Comparison of ENCODE assay signal across 28 cellular contexts in the genomic region with DNA sequence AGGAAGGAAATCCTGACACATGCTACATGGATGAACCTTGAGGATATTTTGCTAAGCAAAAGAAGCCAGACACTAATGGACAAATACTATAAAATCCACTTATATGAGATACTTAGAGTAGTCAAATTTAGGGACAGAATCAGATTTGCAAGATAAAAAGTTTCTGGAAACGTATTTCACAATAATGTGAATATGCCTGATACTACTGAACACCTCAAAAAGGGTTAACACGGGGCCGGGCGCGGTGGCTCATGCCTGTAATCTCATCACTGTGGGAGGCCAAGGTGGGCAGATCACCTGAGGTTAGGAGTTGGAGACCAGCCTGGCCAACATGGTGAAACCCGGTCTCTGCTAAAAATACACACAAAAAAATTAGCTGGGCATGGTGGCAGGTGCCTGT. TPM values are rescaled to one million over a fixed set of nuclear protein-coding genes. Genes with fewer than 3 reads are reported as not detected.
DNase-seq lines count a peak whose midpoint lies in the region; ATAC-seq and TF ChIP-seq lines count a peak whose summit lies in the region.
"Had no signal": no experiment of that assay in that cellular context is flagged by ENCODE, and none has a peak within 500 bp of the region (broad histone marks: within the 10 kb centered on the region; RNA-seq: fewer than 3 reads in every experiment).

No MANE protein-coding gene starts in this region.

- peaks cover 12% of the 10 kb centered on the region for H3K36me3 Mint-ChIP-seq in T-helper 2 cell treated with Interferon-gamma antibody and Interleukin-4, amounts not matched to agents 5 μg/mL and 100 μg/mL, for 36 hours (ENCODE audit: low read depth)
- peaks cover 10% of the 10 kb centered on the region for H3K36me3 Mint-ChIP-seq in activated T-helper 2 cell treated with anti-CD3 and anti-CD28 coated beads, Interferon-gamma antibody, Interleukin-2, Interleukin-4, amounts not matched to agents 10 μg/mL and 5 μg/mL and 100 μg/mL, durations not matched to agents 14 hours and 24 hours and 36 hours (ENCODE audit: low read depth)
- H3K36me3 Mint-ChIP-seq in nephron (ENCODE audit: low read depth): no peaks in the 10 kb centered on the region

- H3K9me3 ChIP-seq in HEK293 (ENCODE audit: control insufficient read depth, insufficient read depth, low read depth, low read length): no peaks in the 10 kb centered on the region
- no peaks in the 10 kb centered on the region for H3K9me3 ChIP-seq in esophagus squamous epithelium
- H3K9me3 ChIP-seq in right cardiac atrium (ENCODE audit: control insufficient read depth, low read length): no peaks in the 10 kb centered on the region
- H3K9me3 ChIP-seq: heart left ventricle, MG63, ovary had no signal

- H3K27me3 Mint-ChIP-seq in T-helper 2 cell treated with Interferon-gamma antibody and Interleukin-4, amounts not matched to agents 5 μg/mL and 100 μg/mL, for 36 hours (ENCODE audit: low read depth): no peaks in the 10 kb centered on the region
- no peaks in the 10 kb centered on the region for H3K27me3 Mint-ChIP-seq in activated T-helper 2 cell treated with anti-CD3 and anti-CD28 coated beads, Interferon-gamma antibody, Interleukin-2, Interleukin-4, amounts not matched to agents 10 μg/mL and 5 μg/mL and 100 μg/mL, durations not matched to agents 14 hours and 24 hours and 36 hours (ENCODE audit: low read depth)
- peaks cover 15% of the 10 kb centered on the region for H3K27me3 Mint-ChIP-seq in nephron (ENCODE audit: low read depth)
- H3K27me3 Mint-ChIP-seq: central memory CD8-positive, alpha-beta T cell had no signal

- peak overlapping the region; percentile 30 for H3K4me3 Mint-ChIP-seq in T-helper 2 cell treated with Interferon-gamma antibody and Interleukin-4, amounts not matched to agents 5 μg/mL and 100 μg/mL, for 36 hours
- peak overlapping the region; percentile 17 for H3K4me3 Mint-ChIP-seq in activated T-helper 2 cell treated with anti-CD3 and anti-CD28 coated beads, Interferon-gamma antibody, Interleukin-2, Interleukin-4, amounts not matched to agents 10 μg/mL and 5 μg/mL and 100 μg/mL, durations not matched to agents 14 hours and 24 hours and 36 hours (ENCODE audit: low read depth)
- peak overlapping the region; percentile 61 to 78 (median 74) for H3K4me3 Mint-ChIP-seq in nephron

- CTCF ChIA-PET in HEK293 (lab: Yijun Ruan, JAX): interaction anchor here (0.7 to 1.2 kb wide), 3 partner anchors 14 to 201 kb away, joined by 4 to 5 read pairs (median 5); no protein-coding TSS in a partner anchor

- H3K4me3 ChIP-seq in HEK293 (ENCODE audit: low read depth, low read length) (no peak overlapping the region), esophagus squamous epithelium (no peak overlapping the region), right cardiac atrium (ENCODE audit: low read length) (no peak overlapping the region)
- H3K4me3 ChIP-seq: MG63, ovary, skin epidermis had no signal

- H3K27ac Mint-ChIP-seq in T-helper 2 cell treated with Interferon-gamma antibody and Interleukin-4, amounts not matched to agents 5 μg/mL and 100 μg/mL, for 36 hours: no peak overlapping the region
- no peak overlapping the region for H3K27ac Mint-ChIP-seq in activated T-helper 2 cell treated with anti-CD3 and anti-CD28 coated beads, Interferon-gamma antibody, Interleukin-2, Interleukin-4, amounts not matched to agents 10 μg/mL and 5 μg/mL and 100 μg/mL, durations not matched to agents 14 hours and 24 hours and 36 hours
- H3K27ac Mint-ChIP-seq in nephron: no peak overlapping the region

- intact Hi-C loops in activated T-helper 2 cell treated with anti-CD3 and anti-CD28 coated beads, Interferon-gamma antibody, Interleukin-2, Interleukin-4, amounts not matched to agents 10 μg/mL and 5 μg/mL and 100 μg/mL, durations not matched to agents 14 hours and 24 hours and 36 hours (cut with micrococcal nuclease): loop anchor here (5.0 kb wide), 4 partner anchors 326 to 569 kb away; a partner anchor contains a TSS
- intact Hi-C loops in esophagus squamous epithelium (cut with DNase I) (no loop called here), right cardiac atrium (cut with DNase I) (loop anchor here in 1 of 4 donors (5.0 kb wide), 1 partner anchor 86 kb away; a partner anchor contains a TSS)

- H3K36me3 ChIP-seq in HEK293 (ENCODE audit: control insufficient read depth in 2 of 2, insufficient read depth in 1 of 2, low read length in 2 of 2) (peaks cover 0 to 7% of the 10 kb centered on the region in 2 experiments; a peak in 1 of 3 replicates), esophagus squamous epithelium (peaks cover 0 to 8% (median 0%) of the 10 kb centered on the region in 3 donors)
- H3K36me3 ChIP-seq: ovary had no signal

- H3K27me3 ChIP-seq in esophagus squamous epithelium: no peaks in the 10 kb centered on the region
- H3K27me3 ChIP-seq in right cardiac atrium (ENCODE audit: control insufficient read depth, insufficient read depth): no peaks in the 10 kb centered on the region
- H3K27me3 ChIP-seq: heart left ventricle, MG63, ovary had no signal

- WGBS in esophagus squamous epithelium, 2 donors: 87 to 88% methylated on average over 6 of the region's 6 CpGs
- WGBS in right cardiac atrium: 82% methylated on average over 6 of the region's 6 CpGs

- no peak overlapping the region for H3K27ac ChIP-seq in HEK293 (ENCODE audit: extremely low read depth, low read depth, low read length)
- H3K27ac ChIP-seq in esophagus squamous epithelium: no peak overlapping the region
- H3K27ac ChIP-seq in right cardiac atrium (ENCODE audit: low read length): no peak overlapping the region
- H3K27ac ChIP-seq: 22Rv1, ovary had no signal

- TF ChIP-seq CTCF in HEK293 (tag by site-specific recombination; IDR thresholded peaks at IDR 0.05): no peak
- TF ChIP-seq CTCF in nephron (IDR thresholded peaks at IDR 0.05; ENCODE audit: unreplicated experiment in 3 of 3): no peak
- no peak for TF ChIP-seq CTCF in esophagus squamous epithelium (IDR thresholded peaks at IDR 0.05)

- no peak for ATAC-seq in right cardiac atrium
- ATAC-seq in GM21515 (IDR thresholded peaks at IDR 0.05; ENCODE audit: unreplicated experiment): no peak
- ATAC-seq: esophagus mucosa, heart left ventricle had no signal

- no peak for TF ChIP-seq POLR2A in esophagus squamous epithelium (IDR thresholded peaks at IDR 0.05)

- DNase-seq in T-helper 2 cell treated with Interferon-gamma antibody and Interleukin-4, amounts not matched to agents 5 μg/mL and 100 μg/mL, for 36 hours (ENCODE audit: low spot score): no peak
- DNase-seq in T-helper 2 cell (no peak), esophagus squamous epithelium (lab: John Stamatoyannopoulos, UW) (no peak), right cardiac atrium (no peak)
- no peak for DNase-seq in activated T-helper 2 cell treated with anti-CD3 and anti-CD28 coated beads, Interferon-gamma antibody, Interleukin-2, Interleukin-4, amounts not matched to agents 10 μg/mL and 5 μg/mL and 100 μg/mL, durations not matched to agents 14 hours and 24 hours and 36 hours (ENCODE audit: low spot score)
- DNase-seq: activated CD4-positive, alpha-beta T cell treated with anti-CD3 and anti-CD28 coated beads, Interleukin-2, amount 50 U/mL, for 48 hours; activated CD8-positive, alpha-beta memory T cell treated with anti-CD3 and anti-CD28 coated beads, Interleukin-2, amount 50 U/mL, for 48 hours; activated effector memory CD4-positive, alpha-beta T cell treated with Interleukin-2 at 50 U/mL for 16 hours; DND-41; foreskin fibroblast; GF-D8; HCEC 1CT; heart left ventricle; MG63; NCI-H1105; NCI-H187; NCI-H2171; NCI-H82; ovary; SIG-M5; stimulated activated naive CD4-positive, alpha-beta T cell had no signal

- H3K9me3 Mint-ChIP-seq in T-helper 2 cell treated with Interferon-gamma antibody and Interleukin-4, amounts not matched to agents 5 μg/mL and 100 μg/mL, for 36 hours: no peaks in the 10 kb centered on the region
- no peaks in the 10 kb centered on the region for H3K9me3 Mint-ChIP-seq in activated T-helper 2 cell treated with anti-CD3 and anti-CD28 coated beads, Interferon-gamma antibody, Interleukin-2, Interleukin-4, amounts not matched to agents 10 μg/mL and 5 μg/mL and 100 μg/mL, durations not matched to agents 14 hours and 24 hours and 36 hours
- no peaks in the 10 kb centered on the region for H3K9me3 Mint-ChIP-seq in nephron
- H3K9me3 Mint-ChIP-seq: central memory CD8-positive, alpha-beta T cell had no signal

- H3K4me1 ChIP-seq in HEK293 (ENCODE audit: control insufficient read depth, insufficient read depth, low read length) (no peaks in the 10 kb centered on the region), esophagus squamous epithelium (peaks cover 9 to 45% (median 23%) of the 10 kb centered on the region in 3 donors), right cardiac atrium (ENCODE audit: control insufficient read depth, insufficient read depth, low read length) (peaks cover 3% of the 10 kb centered on the region)

- H3K4me1 Mint-ChIP-seq in T-helper 2 cell treated with Interferon-gamma antibody and Interleukin-4, amounts not matched to agents 5 μg/mL and 100 μg/mL, for 36 hours (ENCODE audit: low read depth): peaks cover 30% of the 10 kb centered on the region
- H3K4me1 Mint-ChIP-seq in activated T-helper 2 cell treated with anti-CD3 and anti-CD28 coated beads, Interferon-gamma antibody, Interleukin-2, Interleukin-4, amounts not matched to agents 10 μg/mL and 5 μg/mL and 100 μg/mL, durations not matched to agents 14 hours and 24 hours and 36 hours (ENCODE audit: low read depth): peaks cover 34% of the 10 kb centered on the region
- peaks cover 22% of the 10 kb centered on the region for H3K4me1 Mint-ChIP-seq in nephron

- POLR2A ChIA-PET in HEK293 (lab: Yijun Ruan, JAX): no interaction called here

RNA-seq across cellular contexts. Expression of a gene that starts 1.7 kb away (rescaled TPM):
- 42.9 and 50.5 TPM in 2 replicates for total RNA-seq in activated T-helper 2 cell treated with anti-CD3 and anti-CD28 coated beads, Interferon-gamma antibody, Interleukin-2, Interleukin-4, amounts not matched to agents 10 μg/mL and 5 μg/mL and 100 μg/mL, durations not matched to agents 14 hours and 24 hours and 36 hours
- total RNA-seq in esophagus squamous epithelium (10 to 100 TPM; 16.6 to 20.2 (median 18.4) TPM), right cardiac atrium (10 to 100 TPM; 12.2 to 14.6 (median 13.8) TPM)
- polyA plus RNA-seq in right cardiac atrium: 17.6 TPM

RNA-seq across cellular contexts. Expression of a gene that starts 48.5 kb away (rescaled TPM):
- 53.4 and 55.4 TPM in 2 replicates for total RNA-seq in activated T-helper 2 cell treated with anti-CD3 and anti-CD28 coated beads, Interferon-gamma antibody, Interleukin-2, Interleukin-4, amounts not matched to agents 10 μg/mL and 5 μg/mL and 100 μg/mL, durations not matched to agents 14 hours and 24 hours and 36 hours
- total RNA-seq in esophagus squamous epithelium (100 to 1,000 TPM in 1 of 4 donors, 10 to 100 TPM in 3; 58.4 to 140 (median 84.4) TPM), right cardiac atrium (10 to 100 TPM; 49.0 to 52.3 (median 50.8) TPM)
- polyA plus RNA-seq in right cardiac atrium: 31.3 TPM

Comparison
In these comparisons a context has a peak if more than half of its experiments do, and no peak if none do; other contexts are left out.
1. H3K4me3 Mint-ChIP-seq: peak in every context shown above with its lines; median percentile 74 in nephron; 30 in T-helper 2 cell treated with Interferon-gamma antibody and Interleukin-4, amounts not matched to agents 5 μg/mL and 100 μg/mL, for 36 hours; 17 in activated T-helper 2 cell treated with anti-CD3 and anti-CD28 coated beads, Interferon-gamma antibody, Interleukin-2, Interleukin-4, amounts not matched to agents 10 μg/mL and 5 μg/mL and 100 μg/mL, durations not matched to agents 14 hours and 24 hours and 36 hours.